Comparison of ENCODE assay signal across 12 cellular contexts in genomic region chr6:163756079-163756478, GRCh38.
DNase-seq lines count a peak whose midpoint lies in the region; ATAC-seq and TF ChIP-seq lines count a peak whose summit lies in the region.
"Had no signal": no experiment of that assay in that cellular context is flagged by ENCODE, and none has a peak within 500 bp of the region (broad histone marks: within the 10 kb centered on the region; RNA-seq: fewer than 3 reads in every experiment).

No MANE protein-coding gene starts in this region.

- peaks cover 15% of the 10 kb centered on the region for H3K9me3 Mint-ChIP-seq in MCF 10A (ENCODE audit: unreplicated experiment)

- DNase-seq in Right ventricle myocardium superior: no peak
- DNase-seq in right atrium auricular region (ENCODE audit: low spot score): no peak
- DNase-seq in transverse colon: peak; percentile 44
- DNase-seq in dorsolateral prefrontal cortex: no peak
- DNase-seq in MCF 10A (ENCODE audit: unreplicated experiment): no peak
- DNase-seq in activated T-cell treated with anti-CD3 and anti-CD28 coated beads, Interleukin-2, amount 50 U/mL, for 1 hour: no peak
- DNase-seq: H9, head of caudate nucleus had no signal

- TF ChIP-seq CTCF in right atrium auricular region (IDR thresholded peaks at IDR 0.05) (no peak), OCI-LY1 (IDR thresholded peaks at IDR 0.05; ENCODE audit: low read length) (no peak), transverse colon (IDR thresholded peaks at IDR 0.05) (no peak), dorsolateral prefrontal cortex (IDR thresholded peaks at IDR 0.05 in 54 of 56, conservative IDR thresholded peaks at IDR 0.05 in 2 of 56; ENCODE audit: low read depth in 1 of 56, partially characterized antibody in 56 of 56) (no peak), MCF 10A (IDR thresholded peaks at IDR 0.05; ENCODE audit: unreplicated experiment) (no peak)

- H3K27ac ChIP-seq in right atrium auricular region: no peak overlapping the region
- H3K27ac ChIP-seq in OCI-LY1 (ENCODE audit: low read depth, low read length, poor library complexity, severe bottlenecking): peak overlapping the region; percentile 89
- no peak overlapping the region for H3K27ac ChIP-seq in transverse colon
- H3K27ac ChIP-seq in dorsolateral prefrontal cortex: no peak overlapping the region
- H3K27ac ChIP-seq: A549 had no signal

- H3K27ac Mint-ChIP-seq in MCF 10A (ENCODE audit: low read depth, unreplicated experiment): no peak overlapping the region
- H3K27ac Mint-ChIP-seq: activated naive CD4-positive, alpha-beta T cell treated with anti-CD3 and anti-CD28 coated beads, Interleukin-2, amount 50 U/mL, for 72 hours; H9 had no signal

- H3K36me3 ChIP-seq in right atrium auricular region: no peaks in the 10 kb centered on the region
- H3K36me3 ChIP-seq in OCI-LY1 (ENCODE audit: insufficient read depth, low read length): no peaks in the 10 kb centered on the region; the same call in 1 of the 2 replicates
- no peaks in the 10 kb centered on the region for H3K36me3 ChIP-seq in transverse colon

- POLR2A ChIA-PET in MCF 10A (lab: Yijun Ruan, JAX): no interaction called here

- H3K27me3 ChIP-seq in right atrium auricular region: no peaks in the 10 kb centered on the region
- H3K27me3 ChIP-seq in OCI-LY1 (ENCODE audit: insufficient read depth, low read length): no peaks in the 10 kb centered on the region
- H3K27me3 ChIP-seq in transverse colon: no peaks in the 10 kb centered on the region
- peaks cover 0 to 2% (median 0%) of the 10 kb centered on the region in 45 donors for H3K27me3 ChIP-seq in dorsolateral prefrontal cortex

- H3K9me2 ChIP-seq in OCI-LY1 (ENCODE audit: low read depth, low read length): no peaks in the 10 kb centered on the region

- H3K4me1 Mint-ChIP-seq in MCF 10A (ENCODE audit: insufficient read depth, unreplicated experiment): no peaks in the 10 kb centered on the region

- no TSS peak for BruUV-seq in MCF 10A (replicated peaks; lab: Mats Ljungman, UMichigan)

- no peak overlapping the region for H3K4me3 ChIP-seq in right atrium auricular region
- peak overlapping the region; percentile 6 for H3K4me3 ChIP-seq in OCI-LY1 (ENCODE audit: low read depth, low read length, poor library complexity, severe bottlenecking)
- no peak overlapping the region for H3K4me3 ChIP-seq in transverse colon
- no peak overlapping the region for H3K4me3 ChIP-seq in dorsolateral prefrontal cortex
- H3K4me3 ChIP-seq: A549 had no signal

- 69 to 77% methylated on average over 3 to 4 of the region's 4 CpGs for whole genome bisulfite sequencing in transverse colon (ENCODE audit: low coverage in 1 of 2), 2 donors

- intact Hi-C loops in Right ventricle myocardium superior (cut with DNase I) (no loop called here), transverse colon (cut with DNase I; ENCODE audit: low total_unique reads) (no loop called here), dorsolateral prefrontal cortex (cut with DNase I) (no loop called here), MCF 10A (cut with micrococcal nuclease) (no loop called here)

- peaks cover 5% of the 10 kb centered on the region for H3K36me3 Mint-ChIP-seq in MCF 10A (ENCODE audit: insufficient read depth, unreplicated experiment)

- H3K79me2 ChIP-seq in OCI-LY1 (ENCODE audit: insufficient read depth, low read length): no peaks in the 10 kb centered on the region

- H4K20me1 ChIP-seq in OCI-LY1 (ENCODE audit: insufficient read depth, low read length): no peaks in the 10 kb centered on the region

- in situ Hi-C loops in transverse colon (cut with MboI; ENCODE audit: low pct_ligation_motif_present in 1 of 4, low pct_unique_long_range_greater_than_20kb in 1 of 4, low sequenced_read_pairs in 3 of 4): no loop called here

- no peak overlapping the region for H2AFZ ChIP-seq in OCI-LY1 (ENCODE audit: low read length)

- H3K9me3 ChIP-seq in right atrium auricular region (no peaks in the 10 kb centered on the region), OCI-LY1 (ENCODE audit: low read length) (peaks cover 10% of the 10 kb centered on the region; the same call in 1 of the 2 replicates), transverse colon (no peaks in the 10 kb centered on the region)
- H3K9me3 ChIP-seq: A549 had no signal

- CTCF ChIA-PET in MCF 10A (lab: Yijun Ruan, JAX): interaction anchor here (0.6 to 0.7 kb wide), 2 partner anchors 50 to 898 kb away, joined by 3 read pairs; no protein-coding TSS in a partner anchor

- H3K4me2 ChIP-seq in OCI-LY1 (ENCODE audit: low read length): peak overlapping the region; percentile 38
- H3K4me2 ChIP-seq: A549 had no signal

- no peaks in the 10 kb centered on the region for H3K4me1 ChIP-seq in right atrium auricular region
- peaks cover 19% of the 10 kb centered on the region for H3K4me1 ChIP-seq in OCI-LY1 (ENCODE audit: insufficient read depth, low read length, severe bottlenecking)
- no peaks in the 10 kb centered on the region for H3K4me1 ChIP-seq in transverse colon
- H3K4me1 ChIP-seq: A549 had no signal

- no peak overlapping the region for H3K9ac ChIP-seq in OCI-LY1 (ENCODE audit: low read length)

- no peak for TF ChIP-seq EP300 in transverse colon (IDR thresholded peaks at IDR 0.05; ENCODE audit: low read depth)

- H3K27me3 Mint-ChIP-seq in MCF 10A (ENCODE audit: insufficient read depth, unreplicated experiment): no peaks in the 10 kb centered on the region

- ATAC-seq in Right ventricle myocardium superior (ENCODE audit: poor library complexity) (peak; percentile 57), HG02981 (IDR thresholded peaks at IDR 0.05; ENCODE audit: unreplicated experiment) (peak; percentile 100)
- ATAC-seq: A549; activated naive CD4-positive, alpha-beta T cell treated with anti-CD3 and anti-CD28 coated beads, Interleukin-2, amount 50 U/mL, for 72 hours had no signal

- no peak for TF ChIP-seq POLR2A in transverse colon (IDR thresholded peaks at IDR 0.05)

- H3F3A ChIP-seq in OCI-LY1 (ENCODE audit: insufficient read depth, low read length): no peaks in the 10 kb centered on the region

- no peak overlapping the region for H3K4me3 Mint-ChIP-seq in MCF 10A (ENCODE audit: unreplicated experiment)
- H3K4me3 Mint-ChIP-seq: H9 had no signal
